In the genomic region with DNA sequence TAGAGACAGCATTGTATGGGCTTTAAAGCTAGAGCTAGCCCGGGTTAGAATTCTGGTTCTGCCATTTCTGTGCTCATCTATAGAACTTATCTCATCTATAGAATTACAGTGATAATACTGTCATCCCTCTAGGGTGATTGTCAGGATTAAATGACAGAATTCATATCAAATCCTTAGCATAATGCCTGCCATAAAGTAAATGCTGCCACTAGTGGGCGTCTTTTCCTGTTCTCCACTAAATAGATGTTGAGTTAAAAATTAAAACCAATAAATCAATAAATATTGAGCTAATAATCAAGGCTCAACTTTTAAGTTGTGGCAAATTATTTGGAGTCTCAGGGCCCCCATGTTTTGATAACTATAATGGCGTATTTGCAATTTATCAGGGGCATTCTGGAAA, we compare ENCODE assay signal across 17 cellular contexts. TPM values are rescaled to one million over a fixed set of nuclear protein-coding genes. Genes with fewer than 3 reads are reported as not detected.
"Had no signal": no experiment of that assay in that cellular context is flagged by ENCODE, and none has a peak within 500 bp of the region (broad histone marks: within the 10 kb centered on the region; RNA-seq: fewer than 3 reads in every experiment).

No MANE protein-coding gene starts in this region.

- H3K4me1 ChIP-seq: lower lobe of right lung had no signal

- FAIRE-seq: colon, frontal cortex, keratinocyte had no signal

- H3K9me3 ChIP-seq: lower lobe of right lung had no signal

- H3K36me3 ChIP-seq: brain microvascular endothelial cell, lower lobe of right lung had no signal

- H3K27ac ChIP-seq: brain microvascular endothelial cell, lower lobe of right lung had no signal

- ATAC-seq: activated naive CD8-positive, alpha-beta T cell treated with anti-CD3 and anti-CD28 coated beads, Interleukin-2, amount 50 U/mL, for 24 hours; activated T-cell treated with anti-CD3 and anti-CD28 coated beads, Interleukin-2, amount 50 U/mL, for 4 hours; lower lobe of right lung; natural killer cell treated with Interleukin-12 subunit alpha and Interleukin-12 subunit beta and Interleukin-15 and Interleukin-18, amount 100 ng/mL, for 72 hours had no signal

- H3K27me3 Mint-ChIP-seq: activated CD4-positive, alpha-beta T cell treated with anti-CD3 and anti-CD28 coated beads, Interleukin-2, amount 10 ng/mL, durations not matched to agents 7 days and 5 days; activated naive CD4-positive, alpha-beta T cell treated with anti-CD3 and anti-CD28 coated beads, Interleukin-2, amount 10 ng/mL, durations not matched to agents 7 days and 5 days; activated naive CD8-positive, alpha-beta T cell treated with anti-CD3 and anti-CD28 coated beads, Interleukin-2, amount 50 U/mL, for 24 hours; natural killer cell treated with Interleukin-12 subunit alpha and Interleukin-12 subunit beta and Interleukin-15 and Interleukin-18, amount 100 ng/mL, for 72 hours had no signal

- H3K9me3 Mint-ChIP-seq: activated CD4-positive, alpha-beta T cell treated with anti-CD3 and anti-CD28 coated beads, Interleukin-2, amount 10 ng/mL, durations not matched to agents 7 days and 5 days; activated naive CD4-positive, alpha-beta T cell treated with anti-CD3 and anti-CD28 coated beads, Interleukin-2, amount 10 ng/mL, durations not matched to agents 7 days and 5 days; activated naive CD8-positive, alpha-beta T cell treated with anti-CD3 and anti-CD28 coated beads, Interleukin-2, amount 50 U/mL, for 24 hours; activated T-cell treated with anti-CD3 and anti-CD28 coated beads, Interleukin-2, amount 50 U/mL, for 4 hours; natural killer cell treated with Interleukin-12 subunit alpha and Interleukin-12 subunit beta and Interleukin-15 and Interleukin-18, amount 100 ng/mL, for 72 hours had no signal

- H3K4me3 Mint-ChIP-seq: activated CD4-positive, alpha-beta T cell treated with anti-CD3 and anti-CD28 coated beads, Interleukin-2, amount 10 ng/mL, durations not matched to agents 7 days and 5 days; activated naive CD4-positive, alpha-beta T cell treated with anti-CD3 and anti-CD28 coated beads, Interleukin-2, amount 10 ng/mL, durations not matched to agents 7 days and 5 days; activated naive CD8-positive, alpha-beta T cell treated with anti-CD3 and anti-CD28 coated beads, Interleukin-2, amount 50 U/mL, for 24 hours; activated T-cell treated with anti-CD3 and anti-CD28 coated beads, Interleukin-2, amount 50 U/mL, for 4 hours; natural killer cell treated with Interleukin-12 subunit alpha and Interleukin-12 subunit beta and Interleukin-15 and Interleukin-18, amount 100 ng/mL, for 72 hours had no signal

- H3K36me3 Mint-ChIP-seq: activated naive CD4-positive, alpha-beta T cell treated with anti-CD3 and anti-CD28 coated beads, Interleukin-2, amount 10 ng/mL, durations not matched to agents 7 days and 5 days; natural killer cell treated with Interleukin-12 subunit alpha and Interleukin-12 subunit beta and Interleukin-15 and Interleukin-18, amount 100 ng/mL, for 72 hours had no signal

- H3K4me1 Mint-ChIP-seq: activated CD4-positive, alpha-beta T cell treated with anti-CD3 and anti-CD28 coated beads, Interleukin-2, amount 10 ng/mL, durations not matched to agents 7 days and 5 days; activated naive CD4-positive, alpha-beta T cell treated with anti-CD3 and anti-CD28 coated beads, Interleukin-2, amount 10 ng/mL, durations not matched to agents 7 days and 5 days; activated naive CD8-positive, alpha-beta T cell treated with anti-CD3 and anti-CD28 coated beads, Interleukin-2, amount 50 U/mL, for 24 hours had no signal

- DNase-seq: activated CD4-positive, alpha-beta T cell treated with anti-CD3 and anti-CD28 coated beads, Interleukin-2, amount 10 ng/mL, durations not matched to agents 7 days and 5 days; activated CD8-positive, alpha-beta memory T cell treated with anti-CD3 and anti-CD28 coated beads, Interleukin-2, amount 50 U/mL, for 4 hours; activated effector memory CD4-positive, alpha-beta T cell treated with Interleukin-2 at 50 U/mL for 16 hours; activated naive CD4-positive, alpha-beta T cell treated with anti-CD3 and anti-CD28 coated beads, Interleukin-2, amount 10 ng/mL, durations not matched to agents 7 days and 5 days; activated naive CD8-positive, alpha-beta T cell treated with anti-CD3 and anti-CD28 coated beads, Interleukin-2, amount 50 U/mL, for 24 hours; activated T-cell treated with anti-CD3 and anti-CD28 coated beads, Interleukin-2, amount 50 U/mL, for 4 hours; anterior cingulate cortex; brain microvascular endothelial cell; central memory CD4-positive, alpha-beta T cell; hypothalamus; lower lobe of right lung; nucleus accumbens; stimulated activated naive CD4-positive, alpha-beta T cell had no signal

- H3K4me3 ChIP-seq: lower lobe of right lung had no signal

- H3K27me3 ChIP-seq: brain microvascular endothelial cell had no signal

- H3K27ac Mint-ChIP-seq: activated CD4-positive, alpha-beta T cell treated with anti-CD3 and anti-CD28 coated beads, Interleukin-2, amount 10 ng/mL, durations not matched to agents 7 days and 5 days; activated naive CD4-positive, alpha-beta T cell treated with anti-CD3 and anti-CD28 coated beads, Interleukin-2, amount 10 ng/mL, durations not matched to agents 7 days and 5 days; activated naive CD8-positive, alpha-beta T cell treated with anti-CD3 and anti-CD28 coated beads, Interleukin-2, amount 50 U/mL, for 24 hours; natural killer cell treated with Interleukin-12 subunit alpha and Interleukin-12 subunit beta and Interleukin-15 and Interleukin-18, amount 100 ng/mL, for 72 hours had no signal

RNA-seq across cellular contexts. Expression of a gene that starts 19.7 kb away (rescaled TPM):
- total RNA-seq: activated CD4-positive, alpha-beta T cell treated with anti-CD3 and anti-CD28 coated beads, Interleukin-2, amount 10 ng/mL, durations not matched to agents 7 days and 5 days; activated T-cell treated with anti-CD3 and anti-CD28 coated beads, Interleukin-2, amount 50 U/mL, for 4 hours; natural killer cell treated with Interleukin-12 subunit alpha and Interleukin-12 subunit beta and Interleukin-15 and Interleukin-18, amount 100 ng/mL, for 72 hours had no signal
